ENCODE assay signal across 18 cellular contexts in the genomic region with DNA sequence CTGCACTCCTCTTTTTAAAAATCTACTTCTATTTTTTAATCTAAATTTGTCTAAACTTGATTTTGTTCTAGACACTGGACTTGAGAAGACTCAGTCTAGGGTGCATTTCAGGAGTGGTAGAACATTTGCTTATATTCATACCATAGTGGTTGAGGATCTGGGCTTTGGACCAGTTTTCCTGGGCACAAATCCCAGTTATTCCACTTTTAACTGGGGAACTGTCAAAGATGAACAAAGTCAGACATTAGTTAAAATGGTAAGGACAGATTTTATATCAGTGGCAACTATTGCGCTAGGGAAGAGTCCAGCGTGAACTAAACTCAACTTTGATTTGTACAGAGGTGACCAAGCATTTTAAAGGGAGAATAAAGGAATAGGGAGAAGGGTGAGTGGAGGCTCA.
DNase-seq lines count a peak whose midpoint lies in the region; ATAC-seq and TF ChIP-seq lines count a peak whose summit lies in the region.
"Had no signal": no experiment of that assay in that cellular context is flagged by ENCODE, and none has a peak within 500 bp of the region (broad histone marks: within the 10 kb centered on the region; RNA-seq: fewer than 3 reads in every experiment).

No MANE protein-coding gene starts in this region.

- no peak overlapping the region for H2AFZ ChIP-seq in neuronal stem cell (ENCODE audit: low read length)

- H3K4ac ChIP-seq in neuronal stem cell (ENCODE audit: low read length) = no peak overlapping the region

- H4K8ac ChIP-seq in neuronal stem cell (ENCODE audit: low read depth, low read length) = no peak overlapping the region

- no peak overlapping the region for H2AK5ac ChIP-seq in neuronal stem cell (ENCODE audit: low read depth, low read length)

- no peak overlapping the region for H2BK5ac ChIP-seq in neuronal stem cell (ENCODE audit: low read length)

- peaks cover 6% of the 10 kb centered on the region for H3K4me1 Mint-ChIP-seq in stimulated activated effector memory CD8-positive, alpha-beta T cell treated with anti-CD3 and anti-CD28 coated beads, Interleukin-12 subunit alpha, Interleukin-12 subunit beta, amount 100 ng/mL, for 72 hours

- no peak overlapping the region for H3K4me3 Mint-ChIP-seq in stimulated activated effector memory CD8-positive, alpha-beta T cell treated with anti-CD3 and anti-CD28 coated beads, Interleukin-12 subunit alpha, Interleukin-12 subunit beta, amount 100 ng/mL, for 72 hours
- H3K4me3 Mint-ChIP-seq: CD4-positive, alpha-beta memory T cell had no signal

- H2BK15ac ChIP-seq in neuronal stem cell (ENCODE audit: low read length) = no peak overlapping the region

- no peak overlapping the region for H4K91ac ChIP-seq in neuronal stem cell (ENCODE audit: low read depth, low read length, poor library complexity)

- no peak overlapping the region for H3K18ac ChIP-seq in neuronal stem cell (ENCODE audit: low read length)

- no peaks in the 10 kb centered on the region for H3K9me3 ChIP-seq in neuronal stem cell (replicated peaks in 1 of 2; ENCODE audit: control insufficient read depth in 2 of 2, insufficient read depth in 1 of 2, low read depth in 1 of 2, low read length in 2 of 2)
- H3K9me3 ChIP-seq: adrenal gland, tibial artery had no signal

- H3K79me1 ChIP-seq in neuronal stem cell (ENCODE audit: low read depth, low read length) = no peaks in the 10 kb centered on the region

- H3K27ac ChIP-seq in neuronal stem cell (replicated peaks; ENCODE audit: low read length) = no peak overlapping the region
- H3K27ac ChIP-seq: adrenal gland, coronary artery, epithelial cell of prostate, tibial artery, WERI-Rb-1 had no signal

- WGBS in neuronal stem cell (ENCODE audit: extremely low coverage in 2 of 2, insufficient read length in 2 of 2, insufficient replicate concordance in 1 of 2), 2 donors = no CpG with 5 or more reads among the region's 2 CpGs

- H2BK120ac ChIP-seq in neuronal stem cell (ENCODE audit: low read depth, low read length) = no peak overlapping the region

- ATAC-seq in HG02623 (IDR thresholded peaks at IDR 0.05; ENCODE audit: unreplicated experiment) = no peak
- no peak for ATAC-seq in stimulated activated effector memory CD8-positive, alpha-beta T cell treated with anti-CD3 and anti-CD28 coated beads, Interleukin-12 subunit alpha, Interleukin-12 subunit beta, amount 100 ng/mL, for 72 hours
- ATAC-seq: GM12878 had no signal

- no peaks in the 10 kb centered on the region for H3K4me1 ChIP-seq in neuronal stem cell (ENCODE audit: control insufficient read depth in 2 of 2, insufficient read depth in 1 of 2, low read depth in 1 of 2, low read length in 2 of 2)
- H3K4me1 ChIP-seq: adrenal gland, tibial artery had no signal

- H3K4me3 ChIP-seq in astrocyte of the spinal cord (ENCODE audit: low read depth, low read length) (no peak overlapping the region), neuronal stem cell (ENCODE audit: low read length in 2 of 2) (no peak overlapping the region)
- H3K4me3 ChIP-seq: adrenal gland, coronary artery, GM12878, tibial artery had no signal

- H3K23ac ChIP-seq in neuronal stem cell (ENCODE audit: low read depth, low read length, poor library complexity) = no peak overlapping the region

- H3K36me3 Mint-ChIP-seq in stimulated activated effector memory CD8-positive, alpha-beta T cell treated with anti-CD3 and anti-CD28 coated beads, Interleukin-12 subunit alpha, Interleukin-12 subunit beta, amount 100 ng/mL, for 72 hours = no peaks in the 10 kb centered on the region
- H3K36me3 Mint-ChIP-seq: CD4-positive, alpha-beta memory T cell had no signal

- H3K14ac ChIP-seq in neuronal stem cell (ENCODE audit: low read length) = no peak overlapping the region

- no peak overlapping the region for H3K9ac ChIP-seq in neuronal stem cell (ENCODE audit: low read depth, low read length, poor library complexity)

- in situ Hi-C loops in astrocyte of the spinal cord (cut with HindIII; ENCODE audit: low sequenced_read_pairs) = no loop called here

- H2BK12ac ChIP-seq in neuronal stem cell (ENCODE audit: low read length) = no peak overlapping the region

- no peaks in the 10 kb centered on the region for H3K36me3 ChIP-seq in neuronal stem cell (replicated peaks in 1 of 2; ENCODE audit: control insufficient read depth in 2 of 2, insufficient read depth in 2 of 2, low read length in 2 of 2)
- H3K36me3 ChIP-seq: adrenal gland, tibial artery had no signal

- peak; percentile 86 for DNase-seq in GM04503 (ENCODE audit: low read depth)
- DNase-seq in astrocyte of the spinal cord (ENCODE audit: low read depth, low spot score) = peak; percentile 85
- peak; percentile 12 for DNase-seq in iris pigment epithelial cell (ENCODE audit: low read depth)
- DNase-seq in ureter (ENCODE audit: low spot score) = peak; percentile 58
- DNase-seq in neuronal stem cell (ENCODE audit: low spot score) = no peak
- no peak for DNase-seq in stimulated activated effector memory CD8-positive, alpha-beta T cell treated with anti-CD3 and anti-CD28 coated beads, Interleukin-12 subunit alpha, Interleukin-12 subunit beta, amount 100 ng/mL, for 72 hours (ENCODE audit: low spot score in 2 of 2)
- DNase-seq: adrenal gland; CD4-positive, alpha-beta memory T cell; hypothalamus; NCI-H1417 treated with DMSO at 0.1 percent for 48 hours; NCI-H2171 treated with DMSO at 0.1 percent for 48 hours; occipital lobe; tibial artery; WERI-Rb-1 had no signal

- H3K27ac Mint-ChIP-seq in stimulated activated effector memory CD8-positive, alpha-beta T cell treated with anti-CD3 and anti-CD28 coated beads, Interleukin-12 subunit alpha, Interleukin-12 subunit beta, amount 100 ng/mL, for 72 hours = no peak overlapping the region

- no peak for TF ChIP-seq CTCF in astrocyte of the spinal cord (IDR thresholded peaks at IDR 0.05; ENCODE audit: low read depth, low read length)

- H3K4me2 ChIP-seq in neuronal stem cell (ENCODE audit: insufficient read depth, low read length, poor library complexity, severe bottlenecking) = no peak overlapping the region

- no peaks in the 10 kb centered on the region for H3K27me3 ChIP-seq in neuronal stem cell (ENCODE audit: control insufficient read depth in 3 of 3, insufficient read depth in 3 of 3, low read depth in 1 of 3, low read length in 3 of 3)
- H3K27me3 ChIP-seq: adrenal gland, tibial artery had no signal

- H3K9me3 Mint-ChIP-seq in stimulated activated effector memory CD8-positive, alpha-beta T cell treated with anti-CD3 and anti-CD28 coated beads, Interleukin-12 subunit alpha, Interleukin-12 subunit beta, amount 100 ng/mL, for 72 hours = no peaks in the 10 kb centered on the region
- H3K9me3 Mint-ChIP-seq: CD4-positive, alpha-beta memory T cell had no signal

Comparison
In these comparisons a context has a peak if more than half of its experiments do, and no peak if none do; other contexts are left out.
1. DNase-seq: peak in GM04503 (single experiment), astrocyte of the spinal cord (single experiment), iris pigment epithelial cell (single experiment) and ureter (single experiment); none in neuronal stem cell (single experiment) and stimulated activated effector memory CD8-positive, alpha-beta T cell treated with anti-CD3 and anti-CD28 coated beads, Interleukin-12 subunit alpha, Interleukin-12 subunit beta, amount 100 ng/mL, for 72 hours (0 of 2).